In genomic region chr11:46306296-46306853, GRCh38 we compare ENCODE assay signal across 29 cellular contexts. TPM values are rescaled to one million over a fixed set of nuclear protein-coding genes. Genes with fewer than 3 reads are reported as not detected.
DNase-seq lines count a peak whose midpoint lies in the region; ATAC-seq, FAIRE-seq and TF ChIP-seq lines count a peak whose summit lies in the region.
"Had no signal": no experiment of that assay in that cellular context is flagged by ENCODE, and none has a peak within 500 bp of the region (broad histone marks: within the 10 kb centered on the region; RNA-seq: fewer than 3 reads in every experiment).

No MANE protein-coding gene starts in this region.

- no peak overlapping the region for H4K91ac ChIP-seq in mesenchymal stem cell (ENCODE audit: low read length)

- no peak overlapping the region for H3K4ac ChIP-seq in mesenchymal stem cell (ENCODE audit: low read depth in 1 of 2, low read length in 2 of 2)

- H3K23ac ChIP-seq in mesenchymal stem cell (ENCODE audit: low read length in 2 of 2): no peak overlapping the region

- TF ChIP-seq CTCF in Caco-2 (IDR thresholded peaks at IDR 0.05; ENCODE audit: insufficient read depth in 1 of 2, low read depth in 1 of 2, low read length in 1 of 2, severe bottlenecking in 1 of 2, unreplicated experiment in 1 of 2) (no peak), astrocyte (IDR thresholded peaks at IDR 0.05; ENCODE audit: insufficient read depth, low read depth, low read length) (no peak), ascending aorta (IDR thresholded peaks at IDR 0.05) (no peak)

- no peak overlapping the region for H3K4me3 Mint-ChIP-seq in Caco-2 (ENCODE audit: unreplicated experiment)
- H3K4me3 Mint-ChIP-seq in astrocyte (ENCODE audit: unreplicated experiment): no peak overlapping the region
- H3K4me3 Mint-ChIP-seq: activated CD8-positive, alpha-beta memory T cell treated with anti-CD3 and anti-CD28 coated beads, Interleukin-2, amount 10 ng/mL, durations not matched to agents 7 days and 5 days; activated naive CD4-positive, alpha-beta T cell treated with anti-CD3 and anti-CD28 coated beads, Interleukin-2, amount 10 ng/mL, durations not matched to agents 7 days and 5 days; CD4-positive, alpha-beta T cell; neural crest cell; stimulated activated naive CD8-positive, alpha-beta T cell treated with anti-CD3 and anti-CD28 coated beads, Interleukin-15, amount 100 ng/mL, for 72 hours had no signal

- H3K4me2 ChIP-seq in astrocyte (ENCODE audit: low read length) (no peak overlapping the region), mesenchymal stem cell (ENCODE audit: low read length, poor library complexity, severe bottlenecking) (no peak overlapping the region)

- H3K27ac Mint-ChIP-seq in Caco-2 (ENCODE audit: unreplicated experiment) (peak overlapping the region; percentile 20), astrocyte (ENCODE audit: unreplicated experiment) (peak overlapping the region; percentile 38)
- H3K27ac Mint-ChIP-seq: activated CD8-positive, alpha-beta memory T cell treated with anti-CD3 and anti-CD28 coated beads, Interleukin-2, amount 10 ng/mL, durations not matched to agents 7 days and 5 days; activated naive CD4-positive, alpha-beta T cell treated with anti-CD3 and anti-CD28 coated beads, Interleukin-2, amount 10 ng/mL, durations not matched to agents 7 days and 5 days; CD4-positive, alpha-beta T cell had no signal

- H3K4me1 ChIP-seq in Caco-2 (peaks cover 16% of the 10 kb centered on the region), astrocyte (ENCODE audit: insufficient read depth, low read length) (peaks cover 9% of the 10 kb centered on the region), mesenchymal stem cell (ENCODE audit: control insufficient read depth, insufficient read depth, low read depth, low read length) (peaks cover 8% of the 10 kb centered on the region), ascending aorta (no peaks in the 10 kb centered on the region), small intestine (ENCODE audit: control insufficient read depth in 2 of 2, insufficient read depth in 1 of 2, low read depth in 1 of 2, low read length in 1 of 2) (peaks cover 0 to 3% of the 10 kb centered on the region in 2 donors), aorta (ENCODE audit: control insufficient read depth in 1 of 2, insufficient read depth in 2 of 2, low read length in 2 of 2) (no peaks in the 10 kb centered on the region)
- H3K4me1 ChIP-seq: thyroid gland had no signal

- intact Hi-C loops in Caco-2 (cut with micrococcal nuclease; ENCODE audit: unreplicated experiment) (no loop called here), ascending aorta (cut with DNase I) (no loop called here), aorta (cut with DNase I) (no loop called here)

- no peak overlapping the region for H3K4me3 ChIP-seq in Caco-2 (ENCODE audit: low read depth, low read length)
- H3K4me3 ChIP-seq in astrocyte (ENCODE audit: insufficient read depth, low read depth, low read length): no peak overlapping the region
- H3K4me3 ChIP-seq in mesenchymal stem cell (ENCODE audit: insufficient read depth in 1 of 2, low read depth in 1 of 2, low read length in 2 of 2): no peak overlapping the region
- H3K4me3 ChIP-seq in ascending aorta: no peak overlapping the region
- H3K4me3 ChIP-seq in small intestine (ENCODE audit: low read depth in 1 of 2, low read length in 2 of 2): no peak overlapping the region
- no peak overlapping the region for H3K4me3 ChIP-seq in aorta (ENCODE audit: low read length in 2 of 2)
- H3K4me3 ChIP-seq: K562, SK-N-MC, thyroid gland had no signal

- no peak overlapping the region for H2AK5ac ChIP-seq in mesenchymal stem cell (ENCODE audit: low read length, severe bottlenecking)

- no peak overlapping the region for H3K18ac ChIP-seq in mesenchymal stem cell (ENCODE audit: low read depth in 1 of 2, low read length in 2 of 2)

- DNase-seq in Caco-2: no peak
- peak; percentile 75 for DNase-seq in HT1080 (ENCODE audit: low read depth)
- DNase-seq in astrocyte (ENCODE audit: low read depth): no peak
- peak; percentile 68 for DNase-seq in mesenchymal stem cell
- DNase-seq in ascending aorta (ENCODE audit: low spot score in 2 of 2): no peak
- DNase-seq in small intestine: no peak
- no peak for DNase-seq in aorta
- DNase-seq: activated CD4-positive, alpha-beta T cell treated with anti-CD3 and anti-CD28 coated beads for 48 hours; activated CD8-positive, alpha-beta memory T cell treated with anti-CD3 and anti-CD28 coated beads, Interleukin-2, amount 10 ng/mL, durations not matched to agents 7 days and 5 days; activated naive CD4-positive, alpha-beta T cell treated with anti-CD3 and anti-CD28 coated beads, Interleukin-2, amount 10 ng/mL, durations not matched to agents 7 days and 5 days; anterior cingulate cortex; CD4-positive, alpha-beta T cell; DMS 273 treated with DMSO at 0.1 percent for 48 hours; GF-D8; NCI-H146; NCI-H2171; NCI-H524 treated with DMSO at 0.1 percent for 48 hours; NK-92 treated with Interleukin-12 subunit alpha and Interleukin-12 subunit beta, amount 100 ng/mL, for 24 hours; RPMI8226; stimulated activated naive CD8-positive, alpha-beta T cell treated with anti-CD3 and anti-CD28 coated beads, Interleukin-15, amount 100 ng/mL, for 72 hours; T-helper 2 cell; thyroid gland had no signal

- H4K8ac ChIP-seq in mesenchymal stem cell (ENCODE audit: low read length): no peak overlapping the region

- no peak overlapping the region for H3K9ac ChIP-seq in astrocyte (ENCODE audit: low read length)
- peak overlapping the region; percentile 12 for H3K9ac ChIP-seq in mesenchymal stem cell (ENCODE audit: low read length)

- peaks cover 27% of the 10 kb centered on the region for H3K4me1 Mint-ChIP-seq in Caco-2 (ENCODE audit: low read depth, unreplicated experiment)
- peaks cover 36% of the 10 kb centered on the region for H3K4me1 Mint-ChIP-seq in astrocyte (ENCODE audit: low read depth, unreplicated experiment)

- peaks cover 27% of the 10 kb centered on the region for H3K36me3 Mint-ChIP-seq in Caco-2 (ENCODE audit: insufficient read depth, unreplicated experiment)
- H3K36me3 Mint-ChIP-seq in astrocyte (ENCODE audit: low read depth, unreplicated experiment): peaks cover 18% of the 10 kb centered on the region
- H3K36me3 Mint-ChIP-seq: activated CD8-positive, alpha-beta memory T cell treated with anti-CD3 and anti-CD28 coated beads, Interleukin-2, amount 10 ng/mL, durations not matched to agents 7 days and 5 days; activated naive CD4-positive, alpha-beta T cell treated with anti-CD3 and anti-CD28 coated beads, Interleukin-2, amount 10 ng/mL, durations not matched to agents 7 days and 5 days had no signal

- peaks cover 63% of the 10 kb centered on the region for H4K20me1 ChIP-seq in astrocyte (ENCODE audit: insufficient read depth, low read length)

- no peak overlapping the region for H3K27ac ChIP-seq in astrocyte (ENCODE audit: low read depth, low read length)
- H3K27ac ChIP-seq in mesenchymal stem cell (ENCODE audit: low read length, poor library complexity, severe bottlenecking): no peak overlapping the region
- H3K27ac ChIP-seq in ascending aorta: no peak overlapping the region
- H3K27ac ChIP-seq in small intestine (ENCODE audit: low read depth in 1 of 2, low read length in 1 of 2): no peak overlapping the region
- H3K27ac ChIP-seq in aorta (ENCODE audit: low read depth in 1 of 2, low read length in 2 of 2): no peak overlapping the region
- H3K27ac ChIP-seq: SK-N-MC, thyroid gland, VCaP had no signal

- H3K27me3 ChIP-seq in Caco-2 (replicated peaks; ENCODE audit: control insufficient read depth, insufficient read depth, low read length) (no peaks in the 10 kb centered on the region), astrocyte (ENCODE audit: insufficient read depth, low read length) (no peaks in the 10 kb centered on the region), mesenchymal stem cell (ENCODE audit: control insufficient read depth in 1 of 2, insufficient read depth in 1 of 2, low read length in 2 of 2) (no peaks in the 10 kb centered on the region), ascending aorta (no peaks in the 10 kb centered on the region), small intestine (ENCODE audit: control insufficient read depth in 2 of 2, insufficient read depth in 2 of 2, low read length in 2 of 2) (no peaks in the 10 kb centered on the region), aorta (ENCODE audit: control insufficient read depth in 1 of 2, insufficient read depth in 2 of 2, low read length in 1 of 2) (no peaks in the 10 kb centered on the region)
- H3K27me3 ChIP-seq: thyroid gland had no signal

- CTCF ChIA-PET in Caco-2 (lab: Charles Lee): interaction anchor here (0.7 to 1.2 kb wide), 4 partner anchors 8 to 126 kb away, joined by 3 to 5 read pairs (median 3); no protein-coding TSS in a partner anchor

- no peak overlapping the region for H2BK120ac ChIP-seq in mesenchymal stem cell (ENCODE audit: low read depth, low read length)

- H2BK12ac ChIP-seq in mesenchymal stem cell (ENCODE audit: low read length in 2 of 2): no peak overlapping the region

- H3K9me3 Mint-ChIP-seq in Caco-2 (ENCODE audit: unreplicated experiment) (no peaks in the 10 kb centered on the region), astrocyte (ENCODE audit: unreplicated experiment) (no peaks in the 10 kb centered on the region)
- H3K9me3 Mint-ChIP-seq: activated naive CD4-positive, alpha-beta T cell treated with anti-CD3 and anti-CD28 coated beads, Interleukin-2, amount 10 ng/mL, durations not matched to agents 7 days and 5 days; CD4-positive, alpha-beta T cell; neural crest cell; stimulated activated naive CD8-positive, alpha-beta T cell treated with anti-CD3 and anti-CD28 coated beads, Interleukin-15, amount 100 ng/mL, for 72 hours had no signal

- no peak for ATAC-seq in HG03460 (IDR thresholded peaks at IDR 0.05; ENCODE audit: unreplicated experiment)
- no peak for ATAC-seq in aorta (ENCODE audit: low FRiP score)
- ATAC-seq: activated CD8-positive, alpha-beta memory T cell treated with anti-CD3 and anti-CD28 coated beads, Interleukin-2, amount 10 ng/mL, durations not matched to agents 7 days and 5 days; K562; sciatic nerve; stimulated activated naive CD8-positive, alpha-beta T cell treated with anti-CD3 and anti-CD28 coated beads, Interleukin-15, amount 100 ng/mL, for 72 hours had no signal

- no peaks in the 10 kb centered on the region for H3K36me3 ChIP-seq in Caco-2 (ENCODE audit: control insufficient read depth, insufficient read depth, low read length)
- peaks cover 12% of the 10 kb centered on the region for H3K36me3 ChIP-seq in astrocyte (ENCODE audit: insufficient read depth, low read length)
- H3K36me3 ChIP-seq in mesenchymal stem cell (ENCODE audit: control insufficient read depth in 1 of 2, insufficient read depth in 2 of 2, low read depth in 1 of 2, low read length in 2 of 2): peaks cover 47 to 66% of the 10 kb centered on the region in 2 experiments
- H3K36me3 ChIP-seq in ascending aorta: no peaks in the 10 kb centered on the region
- H3K36me3 ChIP-seq in small intestine (ENCODE audit: control insufficient read depth in 2 of 2, insufficient read depth in 2 of 2, low read length in 2 of 2): peaks cover 0 to 2% of the 10 kb centered on the region in 2 donors
- H3K36me3 ChIP-seq in aorta (ENCODE audit: control insufficient read depth in 1 of 2, insufficient read depth in 2 of 2, low read length in 1 of 2): no peaks in the 10 kb centered on the region
- H3K36me3 ChIP-seq: thyroid gland had no signal

- WGBS in mesenchymal stem cell: 66% methylated on average over 5 of the region's 5 CpGs
- 77 to 93% (median 86%) methylated on average over 5 of the region's 5 CpGs for WGBS in small intestine, 3 donors
- WGBS in aorta, 2 donors: 88 to 89% methylated on average over 5 of the region's 5 CpGs

- BruUV-seq in Caco-2 (replicated peaks; lab: Mats Ljungman, UMichigan): no TSS peak

- H3K79me2 ChIP-seq in astrocyte (ENCODE audit: insufficient read depth, low read length): peaks cover 40% of the 10 kb centered on the region

- H3K27me3 Mint-ChIP-seq in Caco-2 (ENCODE audit: insufficient read depth, unreplicated experiment) (no peaks in the 10 kb centered on the region), astrocyte (ENCODE audit: low read depth, unreplicated experiment) (no peaks in the 10 kb centered on the region)
- H3K27me3 Mint-ChIP-seq: CD4-positive, alpha-beta T cell; stimulated activated naive CD8-positive, alpha-beta T cell treated with anti-CD3 and anti-CD28 coated beads, Interleukin-15, amount 100 ng/mL, for 72 hours had no signal

- H3K9me3 ChIP-seq in Caco-2 (no peaks in the 10 kb centered on the region), astrocyte (ENCODE audit: insufficient read depth, low read depth, low read length) (no peaks in the 10 kb centered on the region), mesenchymal stem cell (ENCODE audit: control insufficient read depth, low read length) (no peaks in the 10 kb centered on the region), ascending aorta (no peaks in the 10 kb centered on the region), small intestine (ENCODE audit: control insufficient read depth, low read depth) (no peaks in the 10 kb centered on the region), aorta (ENCODE audit: control insufficient read depth, low read length) (no peaks in the 10 kb centered on the region)
- H3K9me3 ChIP-seq: thyroid gland had no signal

- no peak overlapping the region for H3K14ac ChIP-seq in mesenchymal stem cell (ENCODE audit: low read length in 2 of 2)

- FAIRE-seq in astrocyte (lab: Jason Lieb, UNC) (no peak), small intestine (lab: Jason Lieb, UNC) (no peak)
- FAIRE-seq: islet of Langerhans, K562 had no signal

- no peak overlapping the region for H2BK5ac ChIP-seq in mesenchymal stem cell (ENCODE audit: low read depth, low read length, poor library complexity, severe bottlenecking)

- POLR2A ChIA-PET in Caco-2 (lab: Charles Lee): interaction anchor here (0.7 to 2.1 kb wide), 2 partner anchors 63 kb away, joined by 5 to 6 read pairs; no protein-coding TSS in a partner anchor

- no peak overlapping the region for H2BK15ac ChIP-seq in mesenchymal stem cell (ENCODE audit: low read depth, poor library complexity, severe bottlenecking)

- peaks cover 36% of the 10 kb centered on the region for H3K79me1 ChIP-seq in mesenchymal stem cell (replicated peaks; ENCODE audit: low read length, poor library complexity, severe bottlenecking)

- H2AFZ ChIP-seq in astrocyte (ENCODE audit: low read depth, low read length) (no peak overlapping the region), mesenchymal stem cell (ENCODE audit: low read depth, low read length) (no peak overlapping the region)

RNA-seq across cellular contexts. Expression of gene CREB3L1, which starts 28.9 kb away (rescaled TPM):
- total RNA-seq in Caco-2 (2022) (24.9 and 29.5 TPM in 2 replicates), astrocyte (324 and 399 TPM in 2 replicates), ascending aorta (11.4 TPM), aorta (10 to 100 TPM; 10.5 to 18.4 TPM)
- total RNA-seq in HT1080 (2014; rRNA removed; shearing (Covaris generic)): 3.3 and 5.1 TPM in 2 replicates
- polyA plus RNA-seq in HT1080 (2015; cell fraction: cytosol; rRNA removed): 11.6 and 12.7 TPM in 2 replicates
- polyA plus RNA-seq in HT1080 (2015; cell fraction: nucleus; rRNA removed): 6.8 and 7.7 TPM in 2 replicates
- polyA plus RNA-seq in mesenchymal stem cell (2013, experiment 1 of 2): 223 TPM
- polyA plus RNA-seq in mesenchymal stem cell (2013, experiment 2 of 2): 217 TPM
- polyA plus RNA-seq in small intestine (10 to 100 TPM; 14.3 to 36.9 (median 15.7) TPM), aorta (1 to 10 TPM; 6.9 to 8.5 TPM)
- total RNA-seq: activated CD8-positive, alpha-beta memory T cell treated with anti-CD3 and anti-CD28 coated beads, Interleukin-2, amount 10 ng/mL, durations not matched to agents 7 days and 5 days; CD4-positive, alpha-beta T cell had no signal

RNA-seq across cellular contexts. Expression of gene DGKZ, which starts 40.9 kb away (rescaled TPM):
- 59.3 and 59.5 TPM in 2 replicates for total RNA-seq in Caco-2 (2022)
- total RNA-seq in HT1080 (2014; rRNA removed; shearing (Covaris generic)): 107 and 115 TPM in 2 replicates
- 54.7 and 59.2 TPM in 2 replicates for polyA plus RNA-seq in HT1080 (2015; cell fraction: cytosol; rRNA removed)
- 70.9 and 71.9 TPM in 2 replicates for polyA plus RNA-seq in HT1080 (2015; cell fraction: nucleus; rRNA removed)
- 53.8 and 59.3 TPM in 2 replicates for total RNA-seq in astrocyte
- 40.1 TPM for polyA plus RNA-seq in mesenchymal stem cell (2013, experiment 1 of 2)
- polyA plus RNA-seq in mesenchymal stem cell (2013, experiment 2 of 2): 38.8 TPM
- 123 TPM for total RNA-seq in ascending aorta
- 100 to 1,000 TPM in 2 of 3 donors, 10 to 100 TPM in 1; 90.1 to 122 (median 117) TPM for polyA plus RNA-seq in small intestine
- 10 to 100 TPM; 36.1 to 61.1 TPM for total RNA-seq in aorta
- polyA plus RNA-seq in aorta: 10 to 100 TPM; 15.8 to 33.4 TPM

Comparison
In these comparisons a context has a peak if more than half of its experiments do, and no peak if none do; other contexts are left out.
1. DNase-seq: peak in HT1080 (single experiment) and mesenchymal stem cell (single experiment); none in Caco-2 (0 of 2), astrocyte (single experiment), ascending aorta (0 of 2), small intestine (single experiment) and aorta (0 of 2).
2. RNA of gene CREB3L1, which starts 28.9 kb away (total RNA-seq): 324 to 399 TPM in astrocyte; 24.9 to 29.5 TPM in Caco-2, 10.5 to 18.4 TPM in aorta, 11.4 TPM in ascending aorta (single experiment) and 3.3 to 5.1 TPM in HT1080; every median in the first group is over 10 times any median in the second.